2 cellular contexts compared by ENCODE assay signal in genomic region chr1:155981266-155982088, GRCh38.
TF ChIP-seq lines count a peak whose summit lies in the region.

No MANE protein-coding gene starts in this region.

TF ChIP-seq in GM12891, 5 proteins besides CTCF, POLR2A, EP300 and RAD21:
- TF ChIP-seq POLR2AphosphoS5 (IDR thresholded peaks at IDR 0.05; ENCODE audit: low read depth, low read length) (no peak), PAX5 (IDR thresholded peaks at IDR 0.05; ENCODE audit: insufficient read depth, low read length, severe bottlenecking) (no peak), POU2F2 (IDR thresholded peaks at IDR 0.05; ENCODE audit: low read depth, low read length) (no peak), TAF1 (IDR thresholded peaks at IDR 0.05; ENCODE audit: low read depth, low read length) (no peak), SPI1 (IDR thresholded peaks at IDR 0.05; ENCODE audit: low read depth, low read length) (no peak)

TF ChIP-seq in K562, 482 proteins besides CTCF, POLR2A, EP300 and RAD21 (continues in another document):
- TF ChIP-seq ZEB2 (IDR thresholded peaks at IDR 0.05) (0 out of 2 replicates have a peak, but pooled peaks have one; percentile 38), ZNF518B (CRISPR knock-in tag; IDR thresholded peaks at IDR 0.05) (no peak), ZNF592 (IDR thresholded peaks at IDR 0.05) (peak; percentile 58), NR2C1 (IDR thresholded peaks at IDR 0.05) (no peak), NR2C1 (tag; IDR thresholded peaks at IDR 0.05) (peak; percentile 37; the same call in 1 of the 2 replicates), VEZF1 (CRISPR knock-in tag; IDR thresholded peaks at IDR 0.05) (peak; percentile 50), TCF7L2 (IDR thresholded peaks at IDR 0.05; ENCODE audit: low read depth, low read length) (0 out of 2 replicates have a peak, but pooled peaks have one; percentile 5), KAT7 (CRISPR knock-in tag; IDR thresholded peaks at IDR 0.05; ENCODE audit: borderline replicate concordance) (0 out of 2 replicates have a peak, but pooled peaks have one; percentile 12), TAF7 (tag; IDR thresholded peaks at IDR 0.05) (peak; percentile 23; the same call in 1 of the 2 replicates), SP1 (CRISPR knock-in tag; IDR thresholded peaks at IDR 0.05) (peak; percentile 42; the same call in 1 of the 2 replicates), POLR2H (tag; IDR thresholded peaks at IDR 0.05; ENCODE audit: low read depth) (peak; percentile 55; the same call in 1 of the 2 replicates), RCOR1 (IDR thresholded peaks at IDR 0.05; ENCODE audit: borderline replicate concordance in 1 of 2, low read depth in 2 of 2, low read length in 2 of 2) (peak in 1 of 2 experiments; percentile 44; a peak in 1 of 4 replicates), CEBPG (CRISPR knock-in tag; IDR thresholded peaks at IDR 0.05) (no peak), CEBPG (tag; conservative IDR thresholded peaks at IDR 0.05 in 1 of 2, IDR thresholded peaks at IDR 0.05 in 1 of 2) (peak in 1 of 2 experiments; percentile 44; a peak in 1 of 4 replicates), MEIS2 (IDR thresholded peaks at IDR 0.05; ENCODE audit: partially characterized antibody) (peak; percentile 2), HCFC1 (IDR thresholded peaks at IDR 0.05; ENCODE audit: low read depth, low read length) (no peak), CTBP1 (IDR thresholded peaks at IDR 0.05; ENCODE audit: borderline replicate concordance) (peak; percentile 83), PHF20 (IDR thresholded peaks at IDR 0.05; ENCODE audit: partially characterized antibody) (no peak), E2F3 (CRISPR knock-in tag; IDR thresholded peaks at IDR 0.05) (peak; percentile 62; the same call in 1 of the 2 replicates), AFF1 (IDR thresholded peaks at IDR 0.05; ENCODE audit: low read depth in 1 of 2, partially characterized antibody in 2 of 2) (peak in 1 of 2 experiments; percentile 15), HOMEZ (CRISPR knock-in tag; IDR thresholded peaks at IDR 0.05) (no peak), ZNF134 (CRISPR knock-in tag; conservative IDR thresholded peaks at IDR 0.05) (0 out of 2 replicates have a peak, but pooled peaks have one; percentile 29), ZNF589 (CRISPR knock-in tag; IDR thresholded peaks at IDR 0.05; ENCODE audit: low read depth) (peak; percentile 86; the same call in 1 of the 2 replicates), DPF2 (IDR thresholded peaks at IDR 0.05) (peak; percentile 61; the same call in 1 of the 2 replicates), KLF13 (tag; IDR thresholded peaks at IDR 0.05; ENCODE audit: borderline replicate concordance, low read depth) (no peak), ZNF584 (CRISPR knock-in tag; IDR thresholded peaks at IDR 0.05; ENCODE audit: low read depth) (peak; percentile 76; the same call in 1 of the 2 replicates), ZFP1 (CRISPR knock-in tag; IDR thresholded peaks at IDR 0.05) (no peak), MLLT1 (IDR thresholded peaks at IDR 0.05) (0 out of 4 replicates have a peak, but pooled peaks of 1 of the 2 experiments have one; percentile 6), NRF1 (conservative IDR thresholded peaks at IDR 0.05 in 1 of 2, IDR thresholded peaks at IDR 0.05 in 1 of 2) (0 out of 4 replicates have a peak, but pooled peaks of 1 of the 2 experiments have one; percentile 16), ZNF175 (CRISPR knock-in tag; IDR thresholded peaks at IDR 0.05; ENCODE audit: low read depth) (peak; percentile 23; the same call in 1 of the 2 replicates), SIN3A (IDR thresholded peaks at IDR 0.05; ENCODE audit: borderline replicate concordance in 2 of 2, control insufficient read depth in 1 of 2, low read depth in 2 of 2, low read length in 2 of 2) (peak; percentile 41; a peak in 1 of 4 replicates), CEBPB (tag; IDR thresholded peaks at IDR 0.05) (peak; percentile 68), ARID1B (IDR thresholded peaks at IDR 0.05) (peak; percentile 44; the same call in 1 of the 2 replicates), SPI1 (IDR thresholded peaks at IDR 0.05; ENCODE audit: borderline replicate concordance, low read depth, low read length) (peak; percentile 27; the same call in 1 of the 2 replicates), JUND (IDR thresholded peaks at IDR 0.05; ENCODE audit: borderline replicate concordance, low read depth, low read length) (no peak), JUND (tag; IDR thresholded peaks at IDR 0.05; ENCODE audit: borderline replicate concordance, low read depth, low read length) (peak; percentile 13; the same call in 2 of the 3 replicates)
- TF ChIP-seq, protein P1, sequence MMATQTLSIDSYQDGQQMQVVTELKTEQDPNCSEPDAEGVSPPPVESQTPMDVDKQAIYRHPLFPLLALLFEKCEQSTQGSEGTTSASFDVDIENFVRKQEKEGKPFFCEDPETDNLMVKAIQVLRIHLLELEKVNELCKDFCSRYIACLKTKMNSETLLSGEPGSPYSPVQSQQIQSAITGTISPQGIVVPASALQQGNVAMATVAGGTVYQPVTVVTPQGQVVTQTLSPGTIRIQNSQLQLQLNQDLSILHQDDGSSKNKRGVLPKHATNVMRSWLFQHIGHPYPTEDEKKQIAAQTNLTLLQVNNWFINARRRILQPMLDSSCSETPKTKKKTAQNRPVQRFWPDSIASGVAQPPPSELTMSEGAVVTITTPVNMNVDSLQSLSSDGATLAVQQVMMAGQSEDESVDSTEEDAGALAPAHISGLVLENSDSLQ (IDR thresholded peaks at IDR 0.05) = peak; percentile 52; the same call in 1 of the 2 replicates
- TF ChIP-seq, protein P2, sequence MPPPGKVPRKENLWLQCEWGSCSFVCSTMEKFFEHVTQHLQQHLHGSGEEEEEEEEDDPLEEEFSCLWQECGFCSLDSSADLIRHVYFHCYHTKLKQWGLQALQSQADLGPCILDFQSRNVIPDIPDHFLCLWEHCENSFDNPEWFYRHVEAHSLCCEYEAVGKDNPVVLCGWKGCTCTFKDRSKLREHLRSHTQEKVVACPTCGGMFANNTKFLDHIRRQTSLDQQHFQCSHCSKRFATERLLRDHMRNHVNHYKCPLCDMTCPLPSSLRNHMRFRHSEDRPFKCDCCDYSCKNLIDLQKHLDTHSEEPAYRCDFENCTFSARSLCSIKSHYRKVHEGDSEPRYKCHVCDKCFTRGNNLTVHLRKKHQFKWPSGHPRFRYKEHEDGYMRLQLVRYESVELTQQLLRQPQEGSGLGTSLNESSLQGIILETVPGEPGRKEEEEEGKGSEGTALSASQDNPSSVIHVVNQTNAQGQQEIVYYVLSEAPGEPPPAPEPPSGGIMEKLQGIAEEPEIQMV (tag; conservative IDR thresholded peaks at IDR 0.05; ENCODE audit: low read depth) = 0 out of 2 replicates have a peak, but pooled peaks have one; percentile 32
